Comparison of ENCODE assay signal across 8 cellular contexts in the genomic region with DNA sequence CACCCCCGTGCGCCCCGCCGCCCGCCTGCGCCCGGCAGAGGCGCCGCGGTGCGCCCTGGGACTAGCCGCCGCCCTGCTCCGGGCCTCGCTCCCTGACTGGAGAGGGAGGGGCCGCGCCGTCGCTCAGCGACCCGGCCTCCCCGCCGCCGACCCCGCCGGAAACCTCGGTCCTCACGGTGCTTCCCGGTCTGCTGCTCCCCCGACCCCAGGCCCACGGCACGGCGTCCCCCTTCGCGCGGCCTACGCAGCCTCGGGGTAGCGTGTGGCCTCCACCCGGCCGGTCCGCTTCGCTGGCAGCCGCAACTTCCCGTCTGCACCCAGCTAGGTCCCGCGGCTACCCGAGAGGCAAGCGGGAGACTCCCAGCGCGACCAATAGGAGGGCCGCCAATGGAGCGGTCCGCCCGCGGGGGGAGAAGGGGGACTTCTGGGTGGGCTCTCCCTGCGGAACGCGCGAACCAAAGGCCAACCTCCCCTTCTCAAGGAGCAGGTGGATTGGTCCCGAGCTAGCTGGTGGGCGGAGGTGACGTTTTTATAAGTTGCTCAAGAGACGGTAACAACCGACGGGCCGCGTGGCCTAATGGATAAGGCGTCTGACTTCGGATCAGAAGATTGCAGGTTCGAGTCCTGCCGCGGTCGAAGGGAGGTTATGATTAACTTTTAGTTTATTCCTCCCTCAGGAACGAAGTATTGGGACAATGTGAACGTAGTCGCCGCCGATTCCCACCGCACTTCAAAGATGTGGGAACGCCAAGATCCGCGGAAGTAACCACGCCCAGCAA. TPM values are rescaled to one million over a fixed set of nuclear protein-coding genes. Genes with fewer than 3 reads are reported as not detected.
DNase-seq lines count a peak whose midpoint lies in the region; ATAC-seq and TF ChIP-seq lines count a peak whose summit lies in the region.

A gene (minus strand): TSS at position 315 of the 779 bp plus-strand sequence. CDS start 1,070 bp downstream, outside the sequence.

- DNase-seq in DMS79 treated with DMSO at 0.1 percent for 48 hours (lab: John Stamatoyannopoulos, UW) (peak; percentile 86), Karpas-422 (peak; percentile 99), RKO (ENCODE audit: low spot score) (peak; percentile 98), activated T-helper 1 cell treated with Interleukin-2 at 50 U/mL for 16 hours (ENCODE audit: low read depth) (peak; percentile 98), esophagus muscularis mucosa (ENCODE audit: extremely low spot score) (peak; percentile 100)
- DNase-seq in stimulated activated CD8-positive, alpha-beta memory T cell treated with anti-CD3 and anti-CD28 coated beads, Interleukin-7, amount 100 ng/mL, for 4 hours (ENCODE audit: low read depth in 2 of 2), result peak; percentile 98 to 99

- H3K79me2 ChIP-seq in Karpas-422 (ENCODE audit: low read length), result peaks cover 46% of the 10 kb centered on the region

- no peaks in the 10 kb centered on the region for H3K27me3 ChIP-seq in Karpas-422 (ENCODE audit: low read length)
- H3K27me3 ChIP-seq in esophagus muscularis mucosa, result no peaks in the 10 kb centered on the region
- H3K27me3 ChIP-seq in muscle layer of duodenum (ENCODE audit: low read depth, low read length), result no peaks in the 10 kb centered on the region

- peaks cover 43% of the 10 kb centered on the region for H3K4me1 ChIP-seq in Karpas-422 (ENCODE audit: low read length)
- peaks cover 47 to 58% (median 53%) of the 10 kb centered on the region in 4 donors for H3K4me1 ChIP-seq in esophagus muscularis mucosa
- peaks cover 10 to 38% of the 10 kb centered on the region in 2 donors for H3K4me1 ChIP-seq in muscle layer of duodenum (ENCODE audit: control insufficient read depth in 1 of 2, insufficient read depth in 2 of 2, low read length in 2 of 2)

- TF ChIP-seq CTCF in esophagus muscularis mucosa (IDR thresholded peaks at IDR 0.05), result no peak

- ATAC-seq in GM21825 (IDR thresholded peaks at IDR 0.05; ENCODE audit: unreplicated experiment), result peak; percentile 93

- intact Hi-C loops in esophagus muscularis mucosa (cut with DNase I), result loop anchor here (5.0 kb wide), 1 partner anchor 92 kb away; a partner anchor contains a TSS

- H3K9me2 ChIP-seq in Karpas-422 (replicated peaks; ENCODE audit: insufficient read depth, low read length), result no peaks in the 10 kb centered on the region

- H3K9ac ChIP-seq in Karpas-422 (ENCODE audit: low read length), result peak within 1 kb of the TSS; percentile 91

- H3K9me3 ChIP-seq in Karpas-422 (ENCODE audit: low read length) (no peaks in the 10 kb centered on the region), esophagus muscularis mucosa (no peaks in the 10 kb centered on the region), muscle layer of duodenum (ENCODE audit: control insufficient read depth in 1 of 2, low read length in 2 of 2) (no peaks in the 10 kb centered on the region)

- H3K4me3 ChIP-seq in Karpas-422 (ENCODE audit: low read length), result peak within 1 kb of the TSS; percentile 96
- peak within 1 kb of the TSS; percentile 70 to 94 (median 86) for H3K4me3 ChIP-seq in esophagus muscularis mucosa
- peak within 1 kb of the TSS; percentile 72 to 91 for H3K4me3 ChIP-seq in muscle layer of duodenum (ENCODE audit: low read depth in 1 of 2, low read length in 2 of 2)

- peak within 1 kb of the TSS; percentile 76 for H2AFZ ChIP-seq in Karpas-422 (ENCODE audit: low read length)

- no peak for TF ChIP-seq EP300 in esophagus muscularis mucosa (IDR thresholded peaks at IDR 0.05)

- TF ChIP-seq POLR2A in esophagus muscularis mucosa (IDR thresholded peaks at IDR 0.05; ENCODE audit: low read depth), result peak; percentile 84

- H3K27ac ChIP-seq in Karpas-422 (ENCODE audit: low read length) (peak within 1 kb of the TSS; percentile 48), esophagus muscularis mucosa (replicated peaks in 1 of 4) (peak within 1 kb of the TSS; percentile 88 to 96 (median 94)), muscle layer of duodenum (ENCODE audit: low read length) (peak within 1 kb of the TSS; percentile 69)

- WGBS in esophagus muscularis mucosa, result 0% methylated on average over 24 of the region's 84 CpGs

- H4K20me1 ChIP-seq in Karpas-422 (ENCODE audit: insufficient read depth, low read depth, low read length), result peaks cover 42% of the 10 kb centered on the region

- peaks cover 30% of the 10 kb centered on the region; the same call in 1 of the 2 replicates for H3K36me3 ChIP-seq in Karpas-422 (ENCODE audit: insufficient read depth, low read length)
- H3K36me3 ChIP-seq in esophagus muscularis mucosa, result peaks cover 17 to 39% (median 35%) of the 10 kb centered on the region in 4 donors
- peaks cover 30% of the 10 kb centered on the region in 2 donors for H3K36me3 ChIP-seq in muscle layer of duodenum (ENCODE audit: control insufficient read depth in 1 of 2, insufficient read depth in 2 of 2, low read length in 2 of 2)

- H3K4me2 ChIP-seq in Karpas-422 (ENCODE audit: low read depth, low read length, poor library complexity, severe bottlenecking), result peak within 1 kb of the TSS; percentile 96

RNA-seq across cellular contexts. Expression of the gene that starts here (rescaled TPM):
- 36.8 and 76.5 TPM in 2 replicates for total RNA-seq in Karpas-422 (2014; rRNA removed; shearing (Covaris generic); ENCODE audit: low replicate concordance)
- 10 to 100 TPM; 51.0 to 86.0 (median 66.7) TPM for total RNA-seq in esophagus muscularis mucosa

Comparison
In these comparisons a context has a peak if more than half of its experiments do, and no peak if none do; other contexts are left out.
1. Peak in every context shown above with its lines: DNase-seq, ATAC-seq, H3K4me3 ChIP-seq and H3K27ac ChIP-seq.